Comparison of ENCODE assay signal across 8 cellular contexts in genomic region chr12:121400332-121401139, GRCh38. TPM values are rescaled to one million over a fixed set of nuclear protein-coding genes. Genes with fewer than 3 reads are reported as not detected.
DNase-seq lines count a peak whose midpoint lies in the region; ATAC-seq and TF ChIP-seq lines count a peak whose summit lies in the region.

No MANE protein-coding gene starts in this region.

- peak overlapping the region; percentile 96 for H3K4me3 Mint-ChIP-seq in activated B cell treated with CpG ODN at 0.5 μM for 24 hours

- intact Hi-C loops in activated B cell treated with CpG ODN at 0.5 μM for 24 hours (cut with micrococcal nuclease), result loop anchor here (1.0 to 2.0 kb wide), 6 partner anchors 25 to 820 kb away; partner anchors contain the start of genes ANAPC5 and POP5

- no peaks in the 10 kb centered on the region for H3K9me3 Mint-ChIP-seq in activated B cell treated with CpG ODN at 0.5 μM for 24 hours

- CTCF ChIA-PET in activated B cell treated with CpG ODN at 0.5 μM for 24 hours (lab: Charles Lee), result interaction anchor here (0.6 to 2.4 kb wide), 5 partner anchors 11 to 185 kb away, joined by 3 to 11 read pairs (median 3); partner anchors contain the start of gene ANAPC5

- POLR2A ChIA-PET in activated B cell treated with CpG ODN at 0.5 μM for 24 hours (lab: Charles Lee), result interaction anchor here (0.5 to 4.1 kb wide), 29 partner anchors 9 to 1832 kb away, joined by 3 to 64 read pairs (median 4); partner anchors contain the start of genes ANAPC5, CAMKK2, POP5 and PSMD9

- H3K36me3 ChIP-seq in HAP-1 (replicated peaks) (peaks cover 23% of the 10 kb centered on the region), MG63 (peaks cover 26% of the 10 kb centered on the region)

- H3K27me3 ChIP-seq in HAP-1 (ENCODE audit: low read depth) (no peaks in the 10 kb centered on the region), MG63 (no peaks in the 10 kb centered on the region)

- H3K9me3 ChIP-seq in HAP-1, result no peaks in the 10 kb centered on the region
- no peaks in the 10 kb centered on the region for H3K9me3 ChIP-seq in MG63

- H3K36me3 Mint-ChIP-seq in activated B cell treated with CpG ODN at 0.5 μM for 24 hours (ENCODE audit: low read depth), result peaks cover 39% of the 10 kb centered on the region

- H3K4me1 Mint-ChIP-seq in activated B cell treated with CpG ODN at 0.5 μM for 24 hours, result peaks cover 37% of the 10 kb centered on the region

- H3K4me3 ChIP-seq in HAP-1 (peak overlapping the region; percentile 97), MG63 (peak overlapping the region; percentile 99)

- H3K4me1 ChIP-seq in HAP-1, result peaks cover 10% of the 10 kb centered on the region

- in situ Hi-C loops in GM13976 (cut with MboI; ENCODE audit: low sequenced_read_pairs, unreplicated experiment) (no loop called here), HAP-1 (cut with MboI; ENCODE audit: low sequenced_read_pairs) (no loop called here)

- H3K27ac Mint-ChIP-seq in activated B cell treated with CpG ODN at 0.5 μM for 24 hours, result peak overlapping the region; percentile 95

- peak; percentile 62 for DNase-seq in GM13976 (ENCODE audit: low spot score)
- peak; percentile 11 to 38 for DNase-seq in HAP-1 (ENCODE audit: low spot score in 2 of 2)
- DNase-seq in MG63, result peak; percentile 22
- DNase-seq in activated B cell treated with CpG ODN at 0.5 μM for 24 hours, result no peak
- peak; percentile 58 for DNase-seq in central memory CD4-positive, alpha-beta T cell
- DNase-seq in left kidney (ENCODE audit: low read depth, low spot score), result peak; percentile 88
- peak; percentile 59 for DNase-seq in stimulated activated CD4-positive, alpha-beta T cell treated with anti-CD3 and anti-CD28 coated beads, Interleukin-2, amount 100 ng/mL, for 4 hours (ENCODE audit: low read depth)
- no peak for DNase-seq in amniotic stem cell (lab: John Stamatoyannopoulos, UW)

- ATAC-seq in activated B cell treated with CpG ODN at 0.5 μM for 24 hours (ENCODE audit: low read depth), result peak; percentile 28

- no peak for TF ChIP-seq CTCF in GM13976 (IDR thresholded peaks at IDR 0.05; ENCODE audit: borderline replicate concordance, control extremely low read depth, extremely low read depth, insufficient read depth, missing control alignments)
- no peak for TF ChIP-seq CTCF in activated B cell treated with CpG ODN at 0.5 μM for 24 hours (IDR thresholded peaks at IDR 0.05)

- no peaks in the 10 kb centered on the region for H3K27me3 Mint-ChIP-seq in activated B cell treated with CpG ODN at 0.5 μM for 24 hours

RNA-seq across cellular contexts. Expression of gene RNF34, which starts 0.6 kb away (rescaled TPM):
- 17.9 and 27.7 TPM in 2 replicates for total RNA-seq in MG63 (2014; rRNA removed; shearing (Covaris generic); ENCODE audit: low replicate concordance)
- 71.2 and 75.3 TPM in 2 replicates for total RNA-seq in activated B cell treated with CpG ODN at 0.5 μM for 24 hours

RNA-seq across cellular contexts. Expression of gene ANAPC5, which starts 48.3 kb away (rescaled TPM):
- total RNA-seq in MG63 (2014; rRNA removed; shearing (Covaris generic); ENCODE audit: low replicate concordance), result 156 and 273 TPM in 2 replicates
- total RNA-seq in activated B cell treated with CpG ODN at 0.5 μM for 24 hours, result 116 and 143 TPM in 2 replicates

Comparison
In these comparisons a context has a peak if more than half of its experiments do, and no peak if none do; other contexts are left out.
1. DNase-seq: peak in GM13976 (single experiment), HAP-1 (2 of 2), MG63 (single experiment), central memory CD4-positive, alpha-beta T cell (single experiment), left kidney (single experiment) and stimulated activated CD4-positive, alpha-beta T cell treated with anti-CD3 and anti-CD28 coated beads, Interleukin-2, amount 100 ng/mL, for 4 hours (single experiment); none in activated B cell treated with CpG ODN at 0.5 μM for 24 hours (single experiment) and amniotic stem cell (single experiment).